Comparison of ENCODE assay signal across 11 cellular contexts in genomic region chr14:68395585-68395984, GRCh38.
DNase-seq lines count a peak whose midpoint lies in the region; TF ChIP-seq lines count a peak whose summit lies in the region.
"Had no signal": no experiment of that assay in that cellular context is flagged by ENCODE, and none has a peak within 500 bp of the region (broad histone marks: within the 10 kb centered on the region; RNA-seq: fewer than 3 reads in every experiment).

No MANE protein-coding gene starts in this region.

- no peaks in the 10 kb centered on the region for H3K27me3 ChIP-seq in left ventricle myocardium inferior (ENCODE audit: low read depth)
- H3K27me3 ChIP-seq in ectodermal cell (ENCODE audit: control insufficient read depth, insufficient read depth, low read length, poor library complexity, severe bottlenecking): no peaks in the 10 kb centered on the region
- H3K27me3 ChIP-seq in vagina: no peaks in the 10 kb centered on the region

- peak overlapping the region; percentile 91 for H3K27ac Mint-ChIP-seq in neural crest cell (ENCODE audit: unreplicated experiment)
- H3K27ac Mint-ChIP-seq: T-helper 2 cell treated with Interferon-gamma antibody and Interleukin-4, amounts not matched to agents 5 μg/mL and 100 μg/mL, for 36 hours had no signal

- peak overlapping the region; percentile 78 for H3K27ac ChIP-seq in left ventricle myocardium inferior (replicated peaks)
- H3K27ac ChIP-seq in ectodermal cell (ENCODE audit: insufficient read depth, low read depth, low read length, poor library complexity, severe bottlenecking): peak overlapping the region; percentile 75
- H3K27ac ChIP-seq in vagina: peak overlapping the region; percentile 77

- H3K4me3 Mint-ChIP-seq in neural crest cell: peak overlapping the region; percentile 85
- H3K4me3 Mint-ChIP-seq: T-helper 2 cell treated with Interferon-gamma antibody and Interleukin-4, amounts not matched to agents 5 μg/mL and 100 μg/mL, for 36 hours had no signal

- H3K36me3 ChIP-seq in left ventricle myocardium inferior: no peaks in the 10 kb centered on the region
- no peaks in the 10 kb centered on the region for H3K36me3 ChIP-seq in ectodermal cell (ENCODE audit: control insufficient read depth, insufficient read depth, low read length)
- H3K36me3 ChIP-seq in vagina: no peaks in the 10 kb centered on the region

- H3K4me3 ChIP-seq in left ventricle myocardium inferior: no peak overlapping the region
- no peak overlapping the region for H3K4me3 ChIP-seq in ectodermal cell (ENCODE audit: insufficient read depth, low read depth, low read length)
- no peak overlapping the region for H3K4me3 ChIP-seq in vagina

- 96% methylated on average over 3 of the region's 3 CpGs for WGBS in ectodermal cell, 2 experiments

- intact Hi-C loops in left ventricle myocardium inferior (cut with micrococcal nuclease) (no loop called here), cardiac septum (cut with DNase I) (no loop called here), vagina (cut with DNase I) (loop anchor here (10.0 kb wide), 1 partner anchor 69 kb away; no protein-coding TSS in a partner anchor)

- TF ChIP-seq POLR2A in vagina (IDR thresholded peaks at IDR 0.05): no peak

- DNase-seq in left ventricle myocardium inferior: no peak
- DNase-seq in cardiac septum (ENCODE audit: low spot score): no peak
- no peak for DNase-seq in neural crest cell (ENCODE audit: low read depth, low spot score)
- no peak for DNase-seq in vagina (ENCODE audit: extremely low spot score in 2 of 2)
- DNase-seq in NAMALWA (ENCODE audit: low spot score): no peak
- no peak for DNase-seq in superior temporal gyrus (ENCODE audit: extremely low spot score)
- DNase-seq in stimulated activated naive CD4-positive, alpha-beta T cell (lab: John Stamatoyannopoulos, UW): no peak
- DNase-seq: GDM1, NCI-H2029 had no signal

- TF ChIP-seq CTCF in left ventricle myocardium inferior (IDR thresholded peaks at IDR 0.05; ENCODE audit: borderline replicate concordance) (no peak), neural crest cell (conservative IDR thresholded peaks at IDR 0.05) (no peak), vagina (IDR thresholded peaks at IDR 0.05) (no peak)

- H3K4me1 ChIP-seq in left ventricle myocardium inferior: peaks cover 78% of the 10 kb centered on the region
- H3K4me1 ChIP-seq in ectodermal cell (ENCODE audit: control insufficient read depth, insufficient read depth, low read length): peaks cover 55% of the 10 kb centered on the region
- peaks cover 73% of the 10 kb centered on the region for H3K4me1 ChIP-seq in vagina

- H3K36me3 Mint-ChIP-seq in neural crest cell (ENCODE audit: low read depth): no peaks in the 10 kb centered on the region

- no peaks in the 10 kb centered on the region for H3K27me3 Mint-ChIP-seq in neural crest cell (ENCODE audit: low read depth)

- H3K9me3 ChIP-seq in left ventricle myocardium inferior (replicated peaks): no peaks in the 10 kb centered on the region
- no peaks in the 10 kb centered on the region for H3K9me3 ChIP-seq in ectodermal cell (ENCODE audit: control insufficient read depth, low read length)
- no peaks in the 10 kb centered on the region for H3K9me3 ChIP-seq in vagina

- peaks cover 90% of the 10 kb centered on the region for H3K4me1 Mint-ChIP-seq in neural crest cell

- H3K9me3 Mint-ChIP-seq in neural crest cell: no peaks in the 10 kb centered on the region
- H3K9me3 Mint-ChIP-seq: T-helper 2 cell treated with Interferon-gamma antibody and Interleukin-4, amounts not matched to agents 5 μg/mL and 100 μg/mL, for 36 hours had no signal
